ENCODE assay signal across 15 cellular contexts in genomic region chr16:72076991-72077706, GRCh38. TPM values are rescaled to one million over a fixed set of nuclear protein-coding genes. Genes with fewer than 3 reads are reported as not detected.
"Had no signal": no experiment of that assay in that cellular context is flagged by ENCODE, and none has a peak within 500 bp of the region (broad histone marks: within the 10 kb centered on the region; RNA-seq: fewer than 3 reads in every experiment).

No MANE protein-coding gene starts in this region.

RNA-seq across cellular contexts. Expression of gene HPR, which starts 14.1 kb away (rescaled TPM):
- total RNA-seq: activated B cell treated with CpG ODN at 0.5 μM for 24 hours; activated CD4-positive, alpha-beta memory T cell treated with anti-CD3 and anti-CD28 coated beads for 36 hours; activated CD4-positive, alpha-beta memory T cell treated with anti-CD3 and anti-CD28 coated beads, Interleukin-2, amount 10 ng/mL, durations not matched to agents 7 days and 5 days; activated CD4-positive, alpha-beta T cell treated with anti-CD3 and anti-CD28 coated beads for 36 hours; activated CD4-positive, alpha-beta T cell treated with anti-CD3 and anti-CD28 coated beads, Interleukin-2, amount 10 ng/mL, durations not matched to agents 24 days and 14 days; activated CD4-positive, alpha-beta T cell treated with anti-CD3 and anti-CD28 coated beads, Interleukin-2, amount 10 ng/mL, durations not matched to agents 7 days and 5 days; activated CD8-positive, alpha-beta memory T cell treated with anti-CD3 and anti-CD28 coated beads for 36 hours; activated CD8-positive, alpha-beta memory T cell treated with anti-CD3 and anti-CD28 coated beads, Interleukin-2, amount 10 ng/mL, durations not matched to agents 7 days and 5 days; activated CD8-positive, alpha-beta T cell treated with anti-CD3 and anti-CD28 coated beads for 36 hours; activated CD8-positive, alpha-beta T cell treated with anti-CD3 and anti-CD28 coated beads, Interleukin-2, amount 10 ng/mL, durations not matched to agents 7 days and 5 days; T-cell; T-helper 1 cell treated with Interleukin-12 subunit alpha and Interleukin-12 subunit beta and Interleukin-4 antibody, amounts not matched to agents 30 ng/mL and 1 ng/mL, for 36 hours; T-helper 17 cell; T-helper 2 cell treated with Interferon-gamma antibody and Interleukin-4, amounts not matched to agents 100 ng/mL and 5 ng/mL, for 36 hours; WTC11 had no signal

RNA-seq across cellular contexts. Expression of gene HP, which starts 22.8 kb away (rescaled TPM):
- total RNA-seq: activated B cell treated with CpG ODN at 0.5 μM for 24 hours; activated CD4-positive, alpha-beta memory T cell treated with anti-CD3 and anti-CD28 coated beads for 36 hours; activated CD4-positive, alpha-beta memory T cell treated with anti-CD3 and anti-CD28 coated beads, Interleukin-2, amount 10 ng/mL, durations not matched to agents 7 days and 5 days; activated CD4-positive, alpha-beta T cell treated with anti-CD3 and anti-CD28 coated beads for 36 hours; activated CD4-positive, alpha-beta T cell treated with anti-CD3 and anti-CD28 coated beads, Interleukin-2, amount 10 ng/mL, durations not matched to agents 24 days and 14 days; activated CD4-positive, alpha-beta T cell treated with anti-CD3 and anti-CD28 coated beads, Interleukin-2, amount 10 ng/mL, durations not matched to agents 7 days and 5 days; activated CD8-positive, alpha-beta memory T cell treated with anti-CD3 and anti-CD28 coated beads for 36 hours; activated CD8-positive, alpha-beta memory T cell treated with anti-CD3 and anti-CD28 coated beads, Interleukin-2, amount 10 ng/mL, durations not matched to agents 7 days and 5 days; activated CD8-positive, alpha-beta T cell treated with anti-CD3 and anti-CD28 coated beads for 36 hours; activated CD8-positive, alpha-beta T cell treated with anti-CD3 and anti-CD28 coated beads, Interleukin-2, amount 10 ng/mL, durations not matched to agents 7 days and 5 days; T-helper 1 cell treated with Interleukin-12 subunit alpha and Interleukin-12 subunit beta and Interleukin-4 antibody, amounts not matched to agents 30 ng/mL and 1 ng/mL, for 36 hours; T-helper 2 cell treated with Interferon-gamma antibody and Interleukin-4, amounts not matched to agents 100 ng/mL and 5 ng/mL, for 36 hours had no signal
